ENCODE assay signal across 9 cellular contexts in genomic region chr3:173553635-173554280, GRCh38.
DNase-seq lines count a peak whose midpoint lies in the region; ATAC-seq and TF ChIP-seq lines count a peak whose summit lies in the region.
"Had no signal": no experiment of that assay in that cellular context is flagged by ENCODE, and none has a peak within 500 bp of the region (broad histone marks: within the 10 kb centered on the region; RNA-seq: fewer than 3 reads in every experiment).

No MANE protein-coding gene starts in this region.

- no peaks in the 10 kb centered on the region for H3K27me3 ChIP-seq in KMS-11 (ENCODE audit: insufficient read depth, low read depth)
- no peaks in the 10 kb centered on the region for H3K27me3 ChIP-seq in right atrium auricular region
- no peaks in the 10 kb centered on the region for H3K27me3 ChIP-seq in thoracic aorta (replicated peaks; ENCODE audit: insufficient read depth)

- H3K9me3 ChIP-seq in right atrium auricular region (no peaks in the 10 kb centered on the region), thoracic aorta (no peaks in the 10 kb centered on the region)

- H2AFZ ChIP-seq in KMS-11 (ENCODE audit: low read depth): no peak overlapping the region

- H3K27ac ChIP-seq in KMS-11 (no peak overlapping the region), right atrium auricular region (no peak overlapping the region), thoracic aorta (no peak overlapping the region)

- H3K9ac ChIP-seq in KMS-11: no peak overlapping the region

- no peak for ATAC-seq in thoracic aorta (ENCODE audit: insufficient number of reproducible peaks, low FRiP score, low read depth)
- ATAC-seq in HG03378 (IDR thresholded peaks at IDR 0.05; ENCODE audit: unreplicated experiment): no peak
- ATAC-seq: right cardiac atrium had no signal

- no peaks in the 10 kb centered on the region for H3K4me1 ChIP-seq in KMS-11 (ENCODE audit: low read depth, poor library complexity, severe bottlenecking)
- no peaks in the 10 kb centered on the region for H3K4me1 ChIP-seq in right atrium auricular region
- H3K4me1 ChIP-seq in thoracic aorta (ENCODE audit: control insufficient read depth in 1 of 2, low read depth in 2 of 2): no peaks in the 10 kb centered on the region

- H3K36me3 ChIP-seq in KMS-11 (ENCODE audit: insufficient read depth): no peaks in the 10 kb centered on the region
- H3K36me3 ChIP-seq in right atrium auricular region: no peaks in the 10 kb centered on the region
- no peaks in the 10 kb centered on the region for H3K36me3 ChIP-seq in thoracic aorta

- H3K79me2 ChIP-seq in KMS-11 (ENCODE audit: insufficient read depth, low read depth): no peaks in the 10 kb centered on the region

- TF ChIP-seq CTCF in KMS-11 (conservative IDR thresholded peaks at IDR 0.05; ENCODE audit: low read depth, low read length): peak; percentile 62
- TF ChIP-seq CTCF in right atrium auricular region (IDR thresholded peaks at IDR 0.05): peak; percentile 47 to 79
- TF ChIP-seq CTCF in thoracic aorta (IDR thresholded peaks at IDR 0.05): peak; percentile 68

- no peak overlapping the region for H3K4me2 ChIP-seq in KMS-11

- DNase-seq in ELF-1 (ENCODE audit: low read depth, low spot score): peak; percentile 12
- DNase-seq in SW480 (ENCODE audit: low spot score): peak; percentile 40
- DNase-seq in right atrium auricular region (ENCODE audit: low spot score): no peak
- DNase-seq in thoracic aorta (ENCODE audit: low spot score): no peak
- no peak for DNase-seq in NCI-H510A (lab: John Stamatoyannopoulos, UW)
- no peak for DNase-seq in NK-92 (lab: John Stamatoyannopoulos, UW; ENCODE audit: unreplicated experiment)

- H4K20me1 ChIP-seq in KMS-11 (ENCODE audit: insufficient read depth): no peaks in the 10 kb centered on the region

- H3K4me3 ChIP-seq in KMS-11 (IDR thresholded peaks at IDR 0.05; ENCODE audit: insufficient read depth, low read depth, low read length) (no peak overlapping the region), right atrium auricular region (no peak overlapping the region), thoracic aorta (no peak overlapping the region)

Comparison
In these comparisons a context has a peak if more than half of its experiments do, and no peak if none do; other contexts are left out.
1. DNase-seq: peak in ELF-1 (single experiment) and SW480 (single experiment); none in right atrium auricular region (single experiment), thoracic aorta (single experiment), NCI-H510A (single experiment) and NK-92 (single experiment).
2. Peak in every context shown above with its lines, with median percentiles within 50 percentile points of each other: CTCF ChIP-seq.